8 cellular contexts compared by ENCODE assay signal in genomic region chr1:212566522-212567479, GRCh38. TPM values are rescaled to one million over a fixed set of nuclear protein-coding genes. Genes with fewer than 3 reads are reported as not detected.
DNase-seq lines count a peak whose midpoint lies in the region; ATAC-seq and TF ChIP-seq lines count a peak whose summit lies in the region.

No MANE protein-coding gene starts in this region.

- H3K4me1 ChIP-seq in endodermal cell (ENCODE audit: control insufficient read depth, insufficient read depth, low read length) = no peaks in the 10 kb centered on the region
- peaks cover 0 to 6% of the 10 kb centered on the region in 2 donors for H3K4me1 ChIP-seq in naive thymus-derived CD4-positive, alpha-beta T cell (ENCODE audit: control insufficient read depth in 2 of 2, insufficient read depth in 2 of 2, low read length in 2 of 2)

- peak overlapping the region; percentile 9 for H3K27ac ChIP-seq in endodermal cell (ENCODE audit: low read depth, low read length)
- peak overlapping the region; percentile 31 for H3K27ac ChIP-seq in naive thymus-derived CD4-positive, alpha-beta T cell (ENCODE audit: low read depth, low read length)

- H3K36me3 Mint-ChIP-seq in endodermal cell (ENCODE audit: low read depth) = no peaks in the 10 kb centered on the region
- H3K36me3 Mint-ChIP-seq in naive thymus-derived CD4-positive, alpha-beta T cell = no peaks in the 10 kb centered on the region

- no peak overlapping the region for H3K4me3 Mint-ChIP-seq in endodermal cell
- peak overlapping the region; percentile 80 to 98 (median 88) for H3K4me3 Mint-ChIP-seq in naive thymus-derived CD4-positive, alpha-beta T cell

- DNase-seq in AML-193 (lab: John Stamatoyannopoulos, UW) (peak; percentile 43 to 52), NCI-H226 (peak; percentile 34), endodermal cell (no peak)
- DNase-seq in activated CD4-positive, alpha-beta T cell treated with anti-CD3 and anti-CD28 coated beads, Interleukin-2, amount 50 U/mL, for 4 hours = peak; percentile 43 to 60
- DNase-seq in naive thymus-derived CD4-positive, alpha-beta T cell = peak in 7 of 9 donors; percentile 23 to 66 (median 30)
- DNase-seq in stimulated activated naive CD8-positive, alpha-beta T cell treated with anti-CD3 and anti-CD28 coated beads, Interleukin-15, Interleukin-2, amounts not matched to agents 100 U/mL and 50 U/mL, for 24 hours = peak; percentile 62

- 69 to 70% methylated on average over 11 to 16 of the region's 16 CpGs for WGBS in endodermal cell (ENCODE audit: insufficient coverage in 1 of 2, insufficient read length in 1 of 2), 2 experiments

- CTCF ChIA-PET in naive thymus-derived CD4-positive, alpha-beta T cell (lab: Charles Lee) = interaction anchor here (1.5 to 1.6 kb wide), 2 partner anchors 89 to 90 kb away, joined by 4 to 7 read pairs; no protein-coding TSS in a partner anchor

- H3K9me3 ChIP-seq in endodermal cell (ENCODE audit: control insufficient read depth, low read length) = peaks cover 5% of the 10 kb centered on the region
- no peaks in the 10 kb centered on the region for H3K9me3 ChIP-seq in naive thymus-derived CD4-positive, alpha-beta T cell (ENCODE audit: control insufficient read depth in 2 of 3, low read length in 3 of 3)

- intact Hi-C loops in naive thymus-derived CD4-positive, alpha-beta T cell (cut with micrococcal nuclease) = loop anchor here (1.0 to 10.0 kb wide), 9 partner anchors 8 to 532 kb away; partner anchors contain the start of genes ATF3 (in 2 of the 2), ANGEL2 (in 1 of the 2), DTL (in 1 of the 2) and INTS7 (in 1 of the 2)

- no peak overlapping the region for H3K27ac Mint-ChIP-seq in endodermal cell
- H3K27ac Mint-ChIP-seq in naive thymus-derived CD4-positive, alpha-beta T cell = peak overlapping the region; percentile 62 to 90 (median 77)

- peaks cover 11% of the 10 kb centered on the region for H3K9me3 Mint-ChIP-seq in endodermal cell
- H3K9me3 Mint-ChIP-seq in naive thymus-derived CD4-positive, alpha-beta T cell = peaks cover 0 to 11% (median 2%) of the 10 kb centered on the region in 11 donors

- no peak overlapping the region for H3K9ac ChIP-seq in endodermal cell (ENCODE audit: extremely low read depth, low read length, poor library complexity, severe bottlenecking)

- no peaks in the 10 kb centered on the region for H3K36me3 ChIP-seq in endodermal cell (ENCODE audit: control insufficient read depth, insufficient read depth, low read length)
- no peaks in the 10 kb centered on the region for H3K36me3 ChIP-seq in naive thymus-derived CD4-positive, alpha-beta T cell (ENCODE audit: control insufficient read depth in 2 of 3, insufficient read depth in 3 of 3, low read length in 3 of 3)

- no peak overlapping the region for H3K4me3 ChIP-seq in endodermal cell (ENCODE audit: low read length)
- H3K4me3 ChIP-seq in naive thymus-derived CD4-positive, alpha-beta T cell (ENCODE audit: low read length) = peak overlapping the region; percentile 78

- TF ChIP-seq CTCF in endodermal cell (conservative IDR thresholded peaks at IDR 0.05) = no peak

- peaks cover 7% of the 10 kb centered on the region for H3K4me1 Mint-ChIP-seq in endodermal cell
- H3K4me1 Mint-ChIP-seq in naive thymus-derived CD4-positive, alpha-beta T cell = peaks cover 9 to 27% (median 15%) of the 10 kb centered on the region in 7 donors

- POLR2A ChIA-PET in naive thymus-derived CD4-positive, alpha-beta T cell (lab: Charles Lee) = interaction anchor here (0.6 kb wide), 1 partner anchor 420 kb away, joined by 3 read pairs; no protein-coding TSS in a partner anchor

- peaks cover 25% of the 10 kb centered on the region for H3K27me3 Mint-ChIP-seq in endodermal cell (ENCODE audit: insufficient read depth)
- peaks cover 0 to 43% (median 0%) of the 10 kb centered on the region in 5 donors for H3K27me3 Mint-ChIP-seq in naive thymus-derived CD4-positive, alpha-beta T cell

- H3K27me3 ChIP-seq in endodermal cell (ENCODE audit: control insufficient read depth, insufficient read depth, low read length, poor library complexity, severe bottlenecking) = peaks cover 26% of the 10 kb centered on the region
- no peaks in the 10 kb centered on the region for H3K27me3 ChIP-seq in naive thymus-derived CD4-positive, alpha-beta T cell (ENCODE audit: control insufficient read depth in 2 of 2, insufficient read depth in 2 of 2, low read length in 2 of 2)

- ATAC-seq in GM18907 (IDR thresholded peaks at IDR 0.05; ENCODE audit: unreplicated experiment) (peak; percentile 98), HG03103 (IDR thresholded peaks at IDR 0.05; ENCODE audit: low read depth, unreplicated experiment) (peak; percentile 98)
- peak; percentile 96 for ATAC-seq in naive thymus-derived CD4-positive, alpha-beta T cell
- peak; percentile 100 for ATAC-seq in stimulated activated naive CD8-positive, alpha-beta T cell treated with anti-CD3 and anti-CD28 coated beads, Interleukin-15, Interleukin-2, amounts not matched to agents 100 U/mL and 50 U/mL, for 24 hours

RNA-seq across cellular contexts. Expression of gene ATF3, which starts 41.8 kb away (rescaled TPM):
- total RNA-seq in endodermal cell = 10 to 100 TPM; 12.6 to 24.0 TPM
- polyA plus RNA-seq in endodermal cell (2013, experiment 1 of 2) = 26.0 TPM
- polyA plus RNA-seq in endodermal cell (2013, experiment 2 of 2) = 20.3 TPM
- total RNA-seq in naive thymus-derived CD4-positive, alpha-beta T cell = 10 to 100 TPM in 3 of 5 experiments, under 1 TPM in 2; 0.57 to 83.4 (median 12.5) TPM
- polyA plus RNA-seq in naive thymus-derived CD4-positive, alpha-beta T cell = not detected
